In the genomic region with DNA sequence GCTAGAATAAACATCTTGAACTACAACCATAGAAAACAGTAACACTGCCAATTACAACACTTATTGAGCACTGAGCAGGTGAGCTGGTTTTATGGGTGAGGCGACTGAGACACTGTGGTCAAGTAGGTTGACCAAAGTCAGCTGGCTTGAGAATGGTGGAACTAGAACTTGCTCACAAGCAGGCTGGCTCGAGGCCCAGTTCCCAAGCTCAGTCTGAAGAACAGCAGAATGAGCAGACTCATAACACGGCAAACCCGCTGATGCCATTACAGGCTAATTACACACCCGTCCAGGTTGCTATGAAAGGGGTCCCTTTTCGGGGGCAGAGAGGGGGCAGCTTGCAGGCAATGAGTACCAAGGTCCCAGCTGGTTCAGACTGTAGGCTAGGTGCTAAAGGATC, we compare ENCODE assay signal across 15 cellular contexts. TPM values are rescaled to one million over a fixed set of nuclear protein-coding genes. Genes with fewer than 3 reads are reported as not detected.
DNase-seq lines count a peak whose midpoint lies in the region; ATAC-seq and TF ChIP-seq lines count a peak whose summit lies in the region.
"Had no signal": no experiment of that assay in that cellular context is flagged by ENCODE, and none has a peak within 500 bp of the region (broad histone marks: within the 10 kb centered on the region; RNA-seq: fewer than 3 reads in every experiment).

No MANE protein-coding gene starts in this region.

- H3K4me1 ChIP-seq in adrenal gland (replicated peaks in 1 of 2) (peaks cover 18 to 48% of the 10 kb centered on the region in 2 donors), prostate gland (replicated peaks) (peaks cover 18% of the 10 kb centered on the region)

- WGBS in adrenal gland, 4 donors: 60 to 90% (median 78%) methylated on average over 3 to 6 of the region's 6 CpGs
- 59% methylated on average over 6 of the region's 6 CpGs for WGBS in prostate gland

- H3K27me3 ChIP-seq in adrenal gland: no peaks in the 10 kb centered on the region
- no peaks in the 10 kb centered on the region for H3K27me3 ChIP-seq in prostate gland (replicated peaks; ENCODE audit: insufficient read depth)

- ATAC-seq in HG02970 (IDR thresholded peaks at IDR 0.05; ENCODE audit: low FRiP score, unreplicated experiment) (no peak), GM18519 (IDR thresholded peaks at IDR 0.05; ENCODE audit: low FRiP score, unreplicated experiment) (no peak)
- ATAC-seq: activated CD8-positive, alpha-beta memory T cell treated with anti-CD3 and anti-CD28 coated beads, Interleukin-2, amount 10 ng/mL, durations not matched to agents 7 days and 5 days had no signal

- H3K36me3 ChIP-seq in adrenal gland (replicated peaks in 1 of 2) (no peaks in the 10 kb centered on the region), prostate gland (no peaks in the 10 kb centered on the region)

- TF ChIP-seq CTCF in adrenal gland (IDR thresholded peaks at IDR 0.05): no peak
- TF ChIP-seq CTCF in prostate gland (IDR thresholded peaks at IDR 0.05): no peak

- H3K4me3 ChIP-seq in adrenal gland (no peak overlapping the region), prostate gland (no peak overlapping the region)
- H3K4me3 ChIP-seq: SK-N-MC had no signal

- intact Hi-C loops in adrenal gland (cut with DNase I): no loop called here
- intact Hi-C loops in prostate gland (cut with DNase I): no loop called here

- DNase-seq in Daoy (ENCODE audit: low read depth) (peak; percentile 19), adrenal gland (peak in 4 of 7 donors; percentile 33 to 49 (median 40)), glomerular visceral epithelial cell (ENCODE audit: extremely low spot score) (peak; percentile 64), prostate gland (ENCODE audit: low spot score) (peak; percentile 90), NCI-H2227 treated with DMSO at 0.1 percent for 48 hours (lab: John Stamatoyannopoulos, UW) (no peak), SKM-1 (lab: John Stamatoyannopoulos, UW; ENCODE audit: unreplicated experiment) (no peak)
- DNase-seq: activated CD8-positive, alpha-beta memory T cell treated with anti-CD3 and anti-CD28 coated beads, Interleukin-2, amount 10 ng/mL, durations not matched to agents 7 days and 5 days; AML-193; DMS53; KBM-7; NCI-H1930; stimulated activated CD4-positive, alpha-beta T cell treated with anti-CD3 and anti-CD28 coated beads, Interleukin-2, amount 100 ng/mL, for 48 hours had no signal

- TF ChIP-seq POLR2A in adrenal gland (IDR thresholded peaks at IDR 0.05) (no peak), prostate gland (IDR thresholded peaks at IDR 0.05) (no peak)

- H3K9me3 ChIP-seq in adrenal gland (replicated peaks in 1 of 3) (no peaks in the 10 kb centered on the region), prostate gland (no peaks in the 10 kb centered on the region)

- H3K27ac ChIP-seq in adrenal gland (no peak overlapping the region), prostate gland (peak overlapping the region; percentile 8 to 73)
- H3K27ac ChIP-seq: SK-N-MC had no signal

RNA-seq across cellular contexts. Expression of a gene that starts 6.5 kb away (rescaled TPM):
- total RNA-seq in Daoy (2014; rRNA removed; shearing (Covaris generic)): 11.5 and 18.2 TPM in 2 replicates
- total RNA-seq in adrenal gland (10 to 100 TPM; 33.2 to 73.4 (median 47.8) TPM), prostate gland (10 to 100 TPM; 34.0 to 73.8 TPM)
- polyA plus RNA-seq in adrenal gland: 10 to 100 TPM; 16.9 to 22.7 (median 21.2) TPM

RNA-seq across cellular contexts. Expression of a gene that starts 6.6 kb away (rescaled TPM):
- total RNA-seq in Daoy (2014; rRNA removed; shearing (Covaris generic)): 15.8 and 19.2 TPM in 2 replicates
- total RNA-seq in adrenal gland (10 to 100 TPM; 15.8 to 67.3 (median 48.1) TPM), prostate gland (10 to 100 TPM; 42.8 to 62.9 TPM)
- 10 to 100 TPM; 23.7 to 31.5 (median 24.7) TPM for polyA plus RNA-seq in adrenal gland

Comparison
In these comparisons a context has a peak if more than half of its experiments do, and no peak if none do; other contexts are left out.
1. DNase-seq: peak in Daoy (single experiment), adrenal gland (4 of 7), glomerular visceral epithelial cell (single experiment) and prostate gland (single experiment); none in NCI-H2227 treated with DMSO at 0.1 percent for 48 hours (single experiment) and SKM-1 (single experiment).
2. H3K27ac ChIP-seq: peak in prostate gland (2 of 2); none in adrenal gland (0 of 5).